8 cellular contexts compared by ENCODE assay signal in the genomic region with DNA sequence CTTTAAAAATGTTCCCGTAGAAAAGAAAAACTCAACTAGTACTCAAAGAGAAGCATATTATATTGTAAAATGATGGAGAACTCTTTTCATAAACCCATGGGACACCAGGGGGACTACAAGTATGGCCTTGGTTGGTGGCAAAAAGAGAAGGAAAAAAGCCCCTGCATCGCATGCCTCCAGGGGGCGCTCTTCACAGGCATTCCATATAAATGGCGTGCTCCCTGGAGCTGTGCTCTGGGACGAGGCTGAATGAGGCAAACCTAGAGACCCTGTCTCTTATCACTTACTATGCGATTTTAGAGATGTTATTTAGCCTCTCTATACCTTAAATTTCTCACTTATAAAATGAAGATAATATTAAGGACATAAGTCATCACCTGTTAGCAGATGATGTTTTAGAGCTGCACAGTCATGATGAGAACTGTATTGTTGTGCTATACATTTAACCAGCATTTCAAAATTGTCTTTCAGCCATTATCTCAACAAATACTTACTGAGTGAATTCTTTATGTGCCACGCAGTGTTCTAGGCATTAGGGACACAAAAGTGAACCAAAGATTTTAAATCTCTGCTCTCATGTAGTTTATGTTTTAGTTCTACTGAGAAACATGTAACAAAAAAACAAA.
DNase-seq lines count a peak whose midpoint lies in the region; ATAC-seq and TF ChIP-seq lines count a peak whose summit lies in the region.

No MANE protein-coding gene starts in this region.

- H3K4me1 ChIP-seq in esophagus squamous epithelium: no peaks in the 10 kb centered on the region

- intact Hi-C loops in esophagus squamous epithelium (cut with DNase I): no loop called here

- TF ChIP-seq CTCF in GM20000 (IDR thresholded peaks at IDR 0.05; ENCODE audit: extremely low read depth, missing control alignments): peak; percentile 51
- TF ChIP-seq CTCF in esophagus squamous epithelium (IDR thresholded peaks at IDR 0.05): peak; percentile 61 to 77 (median 63)
- peak; percentile 92 for TF ChIP-seq CTCF in neural crest cell (conservative IDR thresholded peaks at IDR 0.05)

- no peaks in the 10 kb centered on the region for H3K9me3 Mint-ChIP-seq in activated CD8-positive, alpha-beta memory T cell treated with anti-CD3 and anti-CD28 coated beads, Interleukin-2, amount 10 ng/mL, durations not matched to agents 7 days and 5 days (ENCODE audit: low read depth)
- H3K9me3 Mint-ChIP-seq in neural crest cell: no peaks in the 10 kb centered on the region

- H3K4me3 Mint-ChIP-seq in activated CD8-positive, alpha-beta memory T cell treated with anti-CD3 and anti-CD28 coated beads, Interleukin-2, amount 10 ng/mL, durations not matched to agents 7 days and 5 days: no peak overlapping the region
- H3K4me3 Mint-ChIP-seq in neural crest cell: no peak overlapping the region

- no peaks in the 10 kb centered on the region for H3K9me3 ChIP-seq in esophagus squamous epithelium

- H3K27me3 ChIP-seq in esophagus squamous epithelium: no peaks in the 10 kb centered on the region

- peaks cover 11% of the 10 kb centered on the region for H3K4me1 Mint-ChIP-seq in activated CD8-positive, alpha-beta memory T cell treated with anti-CD3 and anti-CD28 coated beads, Interleukin-2, amount 10 ng/mL, durations not matched to agents 7 days and 5 days
- peaks cover 3% of the 10 kb centered on the region for H3K4me1 Mint-ChIP-seq in neural crest cell

- DNase-seq in CD1c-positive myeloid dendritic cell (ENCODE audit: extremely low spot score) (peak; percentile 57), GM20000 (ENCODE audit: low spot score) (peak; percentile 18), NCI-H2227 (lab: John Stamatoyannopoulos, UW; ENCODE audit: unreplicated experiment) (peak; percentile 69), esophagus squamous epithelium (lab: John Stamatoyannopoulos, UW) (no peak), neural crest cell (ENCODE audit: low read depth, low spot score) (peak; percentile 58), NCI-H2196 (lab: John Stamatoyannopoulos, UW; ENCODE audit: unreplicated experiment) (no peak)
- DNase-seq in activated CD8-positive, alpha-beta memory T cell treated with anti-CD3 and anti-CD28 coated beads, Interleukin-2, amount 10 ng/mL, durations not matched to agents 7 days and 5 days: peak; percentile 50

- peaks cover 2% of the 10 kb centered on the region for H3K36me3 Mint-ChIP-seq in activated CD8-positive, alpha-beta memory T cell treated with anti-CD3 and anti-CD28 coated beads, Interleukin-2, amount 10 ng/mL, durations not matched to agents 7 days and 5 days
- H3K36me3 Mint-ChIP-seq in neural crest cell (ENCODE audit: low read depth): peaks cover 12% of the 10 kb centered on the region

- no peak overlapping the region for H3K27ac Mint-ChIP-seq in activated CD8-positive, alpha-beta memory T cell treated with anti-CD3 and anti-CD28 coated beads, Interleukin-2, amount 10 ng/mL, durations not matched to agents 7 days and 5 days
- H3K27ac Mint-ChIP-seq in neural crest cell (ENCODE audit: unreplicated experiment): no peak overlapping the region

- no peak overlapping the region for H3K27ac ChIP-seq in esophagus squamous epithelium

- H3K27me3 Mint-ChIP-seq in activated CD8-positive, alpha-beta memory T cell treated with anti-CD3 and anti-CD28 coated beads, Interleukin-2, amount 10 ng/mL, durations not matched to agents 7 days and 5 days: no peaks in the 10 kb centered on the region
- H3K27me3 Mint-ChIP-seq in neural crest cell (ENCODE audit: low read depth): no peaks in the 10 kb centered on the region

- WGBS in esophagus squamous epithelium, 2 donors: 53 to 55% methylated on average over 7 of the region's 7 CpGs

- peaks cover 0 to 55% (median 0%) of the 10 kb centered on the region in 3 donors for H3K36me3 ChIP-seq in esophagus squamous epithelium

- no peak for ATAC-seq in activated CD8-positive, alpha-beta memory T cell treated with anti-CD3 and anti-CD28 coated beads, Interleukin-2, amount 10 ng/mL, durations not matched to agents 7 days and 5 days
- no peak for ATAC-seq in HG02571 (IDR thresholded peaks at IDR 0.05; ENCODE audit: unreplicated experiment)

- CTCF ChIA-PET in activated CD8-positive, alpha-beta memory T cell treated with anti-CD3 and anti-CD28 coated beads, Interleukin-2, amount 10 ng/mL, durations not matched to agents 7 days and 5 days (lab: Charles Lee): interaction anchor here (0.8 to 1.9 kb wide), 18 partner anchors 10 to 467 kb away, joined by 3 to 11 read pairs (median 4); a partner anchor contains a TSS

- TF ChIP-seq POLR2A in esophagus squamous epithelium (IDR thresholded peaks at IDR 0.05): no peak

- H3K4me3 ChIP-seq in esophagus squamous epithelium: no peak overlapping the region

Comparison
In these comparisons a context has a peak if more than half of its experiments do, and no peak if none do; other contexts are left out.
1. DNase-seq: peak in CD1c-positive myeloid dendritic cell (single experiment), GM20000 (single experiment), NCI-H2227 (single experiment), activated CD8-positive, alpha-beta memory T cell treated with anti-CD3 and anti-CD28 coated beads, Interleukin-2, amount 10 ng/mL, durations not matched to agents 7 days and 5 days (single experiment) and neural crest cell (single experiment); none in esophagus squamous epithelium (single experiment) and NCI-H2196 (single experiment).
2. Peak in every context shown above with its lines, with median percentiles within 50 percentile points of each other: CTCF ChIP-seq.